Comparison of ENCODE assay signal across 8 cellular contexts in the genomic region with DNA sequence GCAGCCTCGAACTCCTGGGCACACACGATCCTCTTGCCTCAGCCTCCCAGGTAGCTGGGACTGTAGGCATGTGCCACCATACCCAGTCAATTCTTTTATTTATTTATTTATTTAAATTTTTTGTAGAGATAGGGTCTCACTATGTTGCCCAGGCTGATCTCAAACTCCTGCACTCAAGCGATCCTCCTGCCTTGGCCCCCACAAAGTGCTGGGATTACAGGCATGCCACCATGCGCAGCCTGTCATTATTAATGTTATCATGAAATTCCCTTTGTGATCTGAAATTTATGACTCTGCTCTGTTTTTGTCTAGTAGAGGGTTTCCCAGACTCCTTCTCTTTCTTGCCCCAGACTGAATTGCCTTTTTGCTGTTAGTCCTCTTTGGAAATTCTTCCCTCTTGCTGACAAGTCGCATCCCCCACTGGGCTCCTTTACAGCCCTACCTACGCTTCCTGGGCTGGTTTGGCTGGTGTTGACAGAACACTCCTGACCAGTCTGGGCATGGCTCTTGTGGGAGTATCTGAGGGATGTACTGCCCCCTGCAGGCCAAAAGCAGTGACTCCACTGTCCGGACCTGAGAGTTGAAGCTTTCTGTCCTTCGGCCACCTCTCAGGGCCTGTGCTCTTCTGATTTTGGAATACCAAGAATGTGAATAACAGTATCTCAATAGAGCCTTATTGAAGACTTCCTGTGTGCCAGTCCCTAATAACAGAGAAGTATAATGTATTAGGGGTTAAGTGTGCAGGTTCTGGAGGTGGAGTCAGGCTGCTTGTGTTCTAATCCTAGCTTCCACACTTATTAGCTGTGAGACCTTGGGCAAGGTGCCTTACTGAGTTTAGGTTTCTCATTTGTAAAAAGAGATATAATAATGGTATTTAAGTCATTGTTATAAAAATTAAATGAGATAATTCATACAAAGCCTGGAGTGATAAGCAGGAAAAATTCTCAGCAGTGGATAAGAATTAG. TPM values are rescaled to one million over a fixed set of nuclear protein-coding genes. Genes with fewer than 3 reads are reported as not detected.
DNase-seq lines count a peak whose midpoint lies in the region; ATAC-seq and TF ChIP-seq lines count a peak whose summit lies in the region.

No MANE protein-coding gene starts in this region.

- peak; percentile 56 for TF ChIP-seq RAD21 in SK-N-SH (IDR thresholded peaks at IDR 0.05; ENCODE audit: low read length)

- no peaks in the 10 kb centered on the region for H3K9me3 Mint-ChIP-seq in activated naive CD8-positive, alpha-beta T cell treated with anti-CD3 and anti-CD28 coated beads for 36 hours

- H3K79me2 ChIP-seq in SK-N-SH (ENCODE audit: insufficient read depth), result no peaks in the 10 kb centered on the region

- H3K4me3 ChIP-seq in SK-N-SH (ENCODE audit: low read depth in 2 of 2, low read length in 1 of 2) (no peak overlapping the region; a peak in 1 of 4 replicates), right atrium auricular region (no peak overlapping the region), skeletal muscle cell (ENCODE audit: low read depth, low read length) (no peak overlapping the region)

- 65% methylated on average over 8 of the region's 8 CpGs for WGBS in SK-N-SH (ENCODE audit: low lambda C conversion rate)

- H3K36me3 ChIP-seq in SK-N-SH (replicated peaks in 1 of 2; ENCODE audit: control insufficient read depth in 1 of 2, insufficient read depth in 2 of 2, low read length in 1 of 2), result no peaks in the 10 kb centered on the region
- no peaks in the 10 kb centered on the region for H3K36me3 ChIP-seq in right atrium auricular region

- no peaks in the 10 kb centered on the region for H3K27me3 Mint-ChIP-seq in activated naive CD8-positive, alpha-beta T cell treated with anti-CD3 and anti-CD28 coated beads for 36 hours

- no peaks in the 10 kb centered on the region for H4K20me1 ChIP-seq in SK-N-SH (ENCODE audit: insufficient read depth)

- POLR2A ChIA-PET in SK-N-SH (lab: Yijun Ruan, JAX), result no interaction called here

- peak; percentile 80 for TF ChIP-seq CTCF in SK-N-SH (IDR thresholded peaks at IDR 0.05)
- TF ChIP-seq CTCF in right atrium auricular region (IDR thresholded peaks at IDR 0.05), result peak; percentile 29 to 60

- peak; percentile 86 for ATAC-seq in GM18868 (IDR thresholded peaks at IDR 0.05; ENCODE audit: unreplicated experiment)

- no peak overlapping the region for H3K27ac Mint-ChIP-seq in activated naive CD8-positive, alpha-beta T cell treated with anti-CD3 and anti-CD28 coated beads for 36 hours

- no peaks in the 10 kb centered on the region for H3F3A ChIP-seq in SK-N-SH (replicated peaks; ENCODE audit: insufficient read depth)

- TF ChIP-seq EP300 in SK-N-SH (IDR thresholded peaks at IDR 0.05; ENCODE audit: borderline replicate concordance in 1 of 2, low read depth in 1 of 2, low read length in 1 of 2), result no peak

- peaks cover 2% of the 10 kb centered on the region for H3K36me3 Mint-ChIP-seq in activated naive CD8-positive, alpha-beta T cell treated with anti-CD3 and anti-CD28 coated beads for 36 hours

- peaks cover 13% of the 10 kb centered on the region for H3K4me1 Mint-ChIP-seq in activated naive CD8-positive, alpha-beta T cell treated with anti-CD3 and anti-CD28 coated beads for 36 hours

- no peaks in the 10 kb centered on the region for H3K27me3 ChIP-seq in SK-N-SH (ENCODE audit: insufficient read depth)
- H3K27me3 ChIP-seq in right atrium auricular region, result no peaks in the 10 kb centered on the region

- H3K9me3 ChIP-seq in SK-N-SH (no peaks in the 10 kb centered on the region), right atrium auricular region (no peaks in the 10 kb centered on the region)

- DNase-seq in AG20443 (ENCODE audit: low spot score), result peak; percentile 79
- peak; percentile 48 for DNase-seq in HuH-7.5 (ENCODE audit: low spot score)
- DNase-seq in SK-N-SH, result peak; percentile 57
- peak; percentile 52 for DNase-seq in activated naive CD8-positive, alpha-beta T cell treated with anti-CD3 and anti-CD28 coated beads for 36 hours
- DNase-seq in right atrium auricular region (ENCODE audit: low spot score), result no peak
- DNase-seq in skeletal muscle cell (ENCODE audit: low read depth), result peak; percentile 26
- no peak for DNase-seq in NCI-H2171 treated with DMSO at 0.1 percent for 48 hours (lab: John Stamatoyannopoulos, UW)

- no peak overlapping the region for H2AFZ ChIP-seq in SK-N-SH (ENCODE audit: low read depth)

- H3K27ac ChIP-seq in SK-N-SH (ENCODE audit: low read depth in 2 of 2, low read length in 1 of 2) (no peak overlapping the region), right atrium auricular region (no peak overlapping the region)

- H3K4me1 ChIP-seq in SK-N-SH (ENCODE audit: control insufficient read depth in 1 of 2, insufficient read depth in 2 of 2, low read depth in 1 of 2, low read length in 1 of 2) (no peaks in the 10 kb centered on the region), right atrium auricular region (peaks cover 0 to 5% of the 10 kb centered on the region in 2 donors)

- no peak overlapping the region for H3K4me2 ChIP-seq in SK-N-SH

- CTCF ChIA-PET in SK-N-SH (lab: Yijun Ruan, JAX), result interaction anchor here (0.6 to 3.6 kb wide), 29 partner anchors 8 to 484 kb away, joined by 3 to 17 read pairs (median 3); a partner anchor contains a TSS

- H3K9me2 ChIP-seq in SK-N-SH, result no peaks in the 10 kb centered on the region

- H3K4me3 Mint-ChIP-seq in activated naive CD8-positive, alpha-beta T cell treated with anti-CD3 and anti-CD28 coated beads for 36 hours, result no peak overlapping the region

- H3K9ac ChIP-seq in SK-N-SH, result no peak overlapping the region

TF ChIP-seq in SK-N-SH, 30 proteins besides CTCF, POLR2A, EP300 and RAD21:
- TF ChIP-seq SMC3 (IDR thresholded peaks at IDR 0.05; ENCODE audit: low read depth, low read length) (peak; percentile 34; the same call in 1 of the 2 replicates), TCF12 (IDR thresholded peaks at IDR 0.05) (no peak), CHD2 (IDR thresholded peaks at IDR 0.05; ENCODE audit: low read length, partially characterized antibody) (no peak), SIN3A (IDR thresholded peaks at IDR 0.05; ENCODE audit: borderline replicate concordance, low read depth, low read length) (no peak), GATA2 (CRISPR knock-in tag; IDR thresholded peaks at IDR 0.05) (no peak)
- TF ChIP-seq, protein P1, sequence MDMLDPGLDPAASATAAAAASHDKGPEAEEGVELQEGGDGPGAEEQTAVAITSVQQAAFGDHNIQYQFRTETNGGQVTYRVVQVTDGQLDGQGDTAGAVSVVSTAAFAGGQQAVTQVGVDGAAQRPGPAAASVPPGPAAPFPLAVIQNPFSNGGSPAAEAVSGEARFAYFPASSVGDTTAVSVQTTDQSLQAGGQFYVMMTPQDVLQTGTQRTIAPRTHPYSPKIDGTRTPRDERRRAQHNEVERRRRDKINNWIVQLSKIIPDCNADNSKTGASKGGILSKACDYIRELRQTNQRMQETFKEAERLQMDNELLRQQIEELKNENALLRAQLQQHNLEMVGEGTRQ (IDR thresholded peaks at IDR 0.05; ENCODE audit: borderline replicate concordance, low read depth, low read length), result no peak
TF ChIP-seq in SK-N-SH: peak in this region for 1.

RNA-seq across cellular contexts. Expression of a gene that starts 28.2 kb away (rescaled TPM):
- polyA plus RNA-seq in SK-N-SH (2012; rRNA removed), result 4.7 and 5.5 TPM in 2 replicates
- 4.1 and 5.2 TPM in 2 replicates for polyA plus RNA-seq in SK-N-SH (2012; cell fraction: cytosol; rRNA removed)
- polyA plus RNA-seq in SK-N-SH (2012; cell fraction: nucleus; rRNA removed), result 8.9 and 9.0 TPM in 2 replicates
- total RNA-seq in activated naive CD8-positive, alpha-beta T cell treated with anti-CD3 and anti-CD28 coated beads for 36 hours, result 1 to 10 TPM; 7.7 to 8.3 TPM
- 1 to 10 TPM; 3.3 to 5.6 TPM for total RNA-seq in right atrium auricular region

RNA-seq across cellular contexts. Expression of a gene that starts 28.6 kb away (rescaled TPM):
- 249 and 314 TPM in 2 replicates for polyA plus RNA-seq in SK-N-SH (2012; rRNA removed)
- 338 and 354 TPM in 2 replicates for polyA plus RNA-seq in SK-N-SH (2012; cell fraction: cytosol; rRNA removed)
- polyA plus RNA-seq in SK-N-SH (2012; cell fraction: nucleus; rRNA removed), result 85.7 and 156 TPM in 2 replicates
- 10 to 100 TPM; 89.4 to 97.7 TPM for total RNA-seq in activated naive CD8-positive, alpha-beta T cell treated with anti-CD3 and anti-CD28 coated beads for 36 hours
- 100 to 1,000 TPM; 277 to 390 TPM for total RNA-seq in right atrium auricular region

Comparison
In these comparisons a context has a peak if more than half of its experiments do, and no peak if none do; other contexts are left out.
1. DNase-seq: peak in AG20443 (single experiment), HuH-7.5 (single experiment), SK-N-SH (single experiment), activated naive CD8-positive, alpha-beta T cell treated with anti-CD3 and anti-CD28 coated beads for 36 hours (single experiment) and skeletal muscle cell (single experiment); none in right atrium auricular region (single experiment) and NCI-H2171 treated with DMSO at 0.1 percent for 48 hours (single experiment).